ENCODE assay signal across 13 cellular contexts in the genomic region with DNA sequence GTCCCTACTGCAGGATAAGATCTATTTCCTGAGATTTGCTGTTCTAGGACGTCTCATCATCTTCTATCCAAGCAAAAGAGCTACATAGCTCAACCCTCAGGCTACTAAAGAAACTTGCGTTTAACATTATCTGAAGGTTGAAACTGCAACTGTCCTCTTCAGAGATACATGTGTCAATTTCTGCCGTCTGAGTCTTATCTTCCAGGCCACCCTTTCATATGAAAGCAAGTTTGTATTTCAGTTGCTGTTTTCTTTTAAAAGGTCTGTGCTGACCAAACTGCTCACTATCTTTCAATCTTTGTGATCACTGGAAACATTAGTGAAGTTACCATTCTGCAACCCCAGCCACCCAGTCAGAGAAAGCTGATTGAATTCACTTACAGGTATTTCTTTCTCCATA.
"Had no signal": no experiment of that assay in that cellular context is flagged by ENCODE, and none has a peak within 500 bp of the region (broad histone marks: within the 10 kb centered on the region; RNA-seq: fewer than 3 reads in every experiment).

No MANE protein-coding gene starts in this region.

- H3K4me1 ChIP-seq: ascending aorta, breast epithelium, thyroid gland had no signal

- H3K27ac ChIP-seq: ascending aorta, breast epithelium, neutrophil, thyroid gland had no signal

- ATAC-seq: naive thymus-derived CD8-positive, alpha-beta T cell had no signal

- H3K9me3 ChIP-seq: breast epithelium, neutrophil, thyroid gland had no signal

- FAIRE-seq: urothelium cell line had no signal

- H3K4me3 ChIP-seq: ascending aorta, breast epithelium, thyroid gland had no signal

- H3K36me3 ChIP-seq: ascending aorta, breast epithelium, neutrophil, thyroid gland had no signal

- H3K27me3 ChIP-seq: ascending aorta, breast epithelium, neutrophil, thyroid gland had no signal

- DNase-seq: activated CD4-positive, CD25-positive, alpha-beta regulatory T cell treated with anti-CD3 and anti-CD28 coated beads, Interleukin-2, amount 50 U/mL, for 72 hours; activated naive CD4-positive, alpha-beta T cell treated with anti-CD3 and anti-CD28 coated beads for 36 hours; activated T-cell treated with anti-CD3 and anti-CD28 coated beads for 4 hours; effector memory CD4-positive, alpha-beta T cell; foreskin fibroblast; mesenchymal stem cell; naive thymus-derived CD8-positive, alpha-beta T cell; stimulated activated CD4-positive, alpha-beta T cell treated with anti-CD3 and anti-CD28 coated beads, Interleukin-2, amount 100 ng/mL, for 24 hours; thyroid gland had no signal
